Comparison of ENCODE assay signal across 9 cellular contexts in the genomic region with DNA sequence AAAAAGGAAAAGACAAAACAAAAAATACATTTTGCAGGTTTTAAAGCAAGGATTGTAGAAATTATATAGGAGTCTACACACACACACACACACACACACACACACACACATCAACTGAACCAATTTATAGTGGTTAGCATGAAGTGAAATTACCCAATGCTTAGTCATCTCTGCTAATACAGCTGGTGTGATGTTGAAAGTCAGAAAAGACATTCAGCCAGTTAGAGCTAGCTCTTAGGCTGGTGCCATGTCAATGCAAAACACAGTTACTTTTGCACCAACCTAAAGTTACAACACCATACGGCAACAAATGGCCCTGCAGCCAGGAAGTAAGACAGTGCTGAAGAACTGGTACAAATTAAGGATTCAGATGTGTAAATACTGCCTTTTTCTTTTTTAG. TPM values are rescaled to one million over a fixed set of nuclear protein-coding genes. Genes with fewer than 3 reads are reported as not detected.
DNase-seq lines count a peak whose midpoint lies in the region; ATAC-seq and TF ChIP-seq lines count a peak whose summit lies in the region.
"Had no signal": no experiment of that assay in that cellular context is flagged by ENCODE, and none has a peak within 500 bp of the region (broad histone marks: within the 10 kb centered on the region; RNA-seq: fewer than 3 reads in every experiment).

No MANE protein-coding gene starts in this region.

- no peak for TF ChIP-seq CTCF in kidney epithelial cell (IDR thresholded peaks at IDR 0.05; ENCODE audit: insufficient read depth, low read length, poor library complexity, severe bottlenecking)

- H3K79me2 ChIP-seq in Karpas-422 (ENCODE audit: low read length), result peaks cover 40% of the 10 kb centered on the region

- H3K9me3 ChIP-seq in CD4-positive, CD25-positive, alpha-beta regulatory T cell (ENCODE audit: control insufficient read depth in 2 of 2, low read length in 2 of 2), result no peaks in the 10 kb centered on the region
- no peaks in the 10 kb centered on the region for H3K9me3 ChIP-seq in Karpas-422 (ENCODE audit: low read length)

- H3K27ac Mint-ChIP-seq in CD4-positive, CD25-positive, alpha-beta regulatory T cell, result peak overlapping the region; percentile 20 to 45 (median 22)

- H3K27me3 Mint-ChIP-seq in CD4-positive, CD25-positive, alpha-beta regulatory T cell, result no peaks in the 10 kb centered on the region

- no peak overlapping the region for H3K4me2 ChIP-seq in Karpas-422 (ENCODE audit: low read depth, low read length, poor library complexity, severe bottlenecking)

- no peaks in the 10 kb centered on the region for H3K27me3 ChIP-seq in CD4-positive, CD25-positive, alpha-beta regulatory T cell (ENCODE audit: control insufficient read depth, insufficient read depth, low read length)
- no peaks in the 10 kb centered on the region for H3K27me3 ChIP-seq in kidney epithelial cell (ENCODE audit: control insufficient read depth, insufficient read depth, low read length)
- H3K27me3 ChIP-seq in Karpas-422 (ENCODE audit: low read length), result no peaks in the 10 kb centered on the region

- ATAC-seq in CD4-positive, CD25-positive, alpha-beta regulatory T cell (ENCODE audit: low read depth in 2 of 2), result peak; percentile 74 to 83
- ATAC-seq in HG03432 (IDR thresholded peaks at IDR 0.05; ENCODE audit: unreplicated experiment), result no peak
- ATAC-seq in HG03025 (IDR thresholded peaks at IDR 0.05; ENCODE audit: low FRiP score, unreplicated experiment), result no peak

- peak in 2 of 3 donors; percentile 30 to 51 for DNase-seq in CD4-positive, CD25-positive, alpha-beta regulatory T cell
- DNase-seq in H4 (ENCODE audit: low spot score) (peak; percentile 85), SW480 (ENCODE audit: low spot score) (peak; percentile 70), kidney epithelial cell (ENCODE audit: low read depth) (peak; percentile 73), NCI-H1436 (lab: John Stamatoyannopoulos, UW) (no peak), Karpas-422 (no peak)
- DNase-seq: cortex of kidney had no signal

- H3K36me3 Mint-ChIP-seq in CD4-positive, CD25-positive, alpha-beta regulatory T cell, result peaks cover 16% of the 10 kb centered on the region

- H3K27ac ChIP-seq in CD4-positive, CD25-positive, alpha-beta regulatory T cell (ENCODE audit: insufficient read depth, low read length, poor library complexity, severe bottlenecking), result peak overlapping the region; percentile 29
- H3K27ac ChIP-seq in Karpas-422 (ENCODE audit: low read length), result no peak overlapping the region

- H3K4me3 Mint-ChIP-seq in CD4-positive, CD25-positive, alpha-beta regulatory T cell, result peak overlapping the region in 2 of 4 donors; percentile 44 to 54

- peaks cover 3% of the 10 kb centered on the region; the same call in 1 of the 2 replicates for H4K20me1 ChIP-seq in Karpas-422 (ENCODE audit: insufficient read depth, low read depth, low read length)

- peak overlapping the region; percentile 66 for H3K4me3 ChIP-seq in CD4-positive, CD25-positive, alpha-beta regulatory T cell (ENCODE audit: low read depth, low read length)
- H3K4me3 ChIP-seq in kidney epithelial cell (ENCODE audit: low read depth, low read length) (no peak overlapping the region), Karpas-422 (ENCODE audit: low read length) (no peak overlapping the region)

- H3K9me3 Mint-ChIP-seq in CD4-positive, CD25-positive, alpha-beta regulatory T cell, result no peaks in the 10 kb centered on the region

- peaks cover 2% of the 10 kb centered on the region for H3K36me3 ChIP-seq in CD4-positive, CD25-positive, alpha-beta regulatory T cell (ENCODE audit: control insufficient read depth, insufficient read depth, low read length)
- H3K36me3 ChIP-seq in kidney epithelial cell (ENCODE audit: control insufficient read depth, insufficient read depth, low read length) (no peaks in the 10 kb centered on the region), Karpas-422 (ENCODE audit: insufficient read depth, low read length) (peaks cover 62% of the 10 kb centered on the region)

- no peak overlapping the region for H3K9ac ChIP-seq in Karpas-422 (ENCODE audit: low read length)

- no peaks in the 10 kb centered on the region for H3K9me2 ChIP-seq in Karpas-422 (replicated peaks; ENCODE audit: insufficient read depth, low read length)

- H3K4me1 ChIP-seq in CD4-positive, CD25-positive, alpha-beta regulatory T cell (ENCODE audit: control insufficient read depth, insufficient read depth, low read length, poor library complexity, severe bottlenecking), result peaks cover 22% of the 10 kb centered on the region
- peaks cover 3% of the 10 kb centered on the region; the same call in 1 of the 2 replicates for H3K4me1 ChIP-seq in Karpas-422 (ENCODE audit: low read length)

- H3K4me1 Mint-ChIP-seq in CD4-positive, CD25-positive, alpha-beta regulatory T cell, result peaks cover 14 to 39% (median 23%) of the 10 kb centered on the region in 4 donors

- no peak overlapping the region for H2AFZ ChIP-seq in Karpas-422 (ENCODE audit: low read length)

RNA-seq across cellular contexts. Expression of gene FAM210B, which starts 15.2 kb away (rescaled TPM):
- total RNA-seq in CD4-positive, CD25-positive, alpha-beta regulatory T cell, result 14.8 TPM
- polyA plus RNA-seq in CD4-positive, CD25-positive, alpha-beta regulatory T cell, result 10 to 100 TPM; 33.0 to 40.3 (median 35.6) TPM
- total RNA-seq in H4 (2014; rRNA removed; shearing (Covaris generic)), result 13.0 and 14.4 TPM in 2 replicates
- 55.5 and 59.7 TPM in 2 replicates for total RNA-seq in kidney epithelial cell
- total RNA-seq in Karpas-422 (2014; rRNA removed; shearing (Covaris generic); ENCODE audit: low replicate concordance), result not detected in 2 replicates

RNA-seq across cellular contexts. Expression of gene AURKA, which starts 18.1 kb away (rescaled TPM):
- 3.6 TPM for total RNA-seq in CD4-positive, CD25-positive, alpha-beta regulatory T cell
- polyA plus RNA-seq in CD4-positive, CD25-positive, alpha-beta regulatory T cell, result 1 to 10 TPM; 2.1 to 4.2 (median 3.5) TPM
- total RNA-seq in H4 (2014; rRNA removed; shearing (Covaris generic)), result 97.8 and 119 TPM in 2 replicates
- 8.0 and 8.5 TPM in 2 replicates for total RNA-seq in kidney epithelial cell
- 46.8 and 53.8 TPM in 2 replicates for total RNA-seq in Karpas-422 (2014; rRNA removed; shearing (Covaris generic); ENCODE audit: low replicate concordance)

RNA-seq across cellular contexts. Expression of gene CSTF1, which starts 18.5 kb away (rescaled TPM):
- 24.5 TPM for total RNA-seq in CD4-positive, CD25-positive, alpha-beta regulatory T cell
- polyA plus RNA-seq in CD4-positive, CD25-positive, alpha-beta regulatory T cell, result 10 to 100 TPM; 48.8 to 61.7 (median 56.4) TPM
- 60.8 and 69.9 TPM in 2 replicates for total RNA-seq in H4 (2014; rRNA removed; shearing (Covaris generic))
- 27.7 TPM in 2 replicates for total RNA-seq in kidney epithelial cell
- 41.5 and 75.2 TPM in 2 replicates for total RNA-seq in Karpas-422 (2014; rRNA removed; shearing (Covaris generic); ENCODE audit: low replicate concordance)

RNA-seq across cellular contexts. Expression of gene CASS4, which starts 38.1 kb away (rescaled TPM):
- total RNA-seq in CD4-positive, CD25-positive, alpha-beta regulatory T cell, result 9.8 TPM
- polyA plus RNA-seq in CD4-positive, CD25-positive, alpha-beta regulatory T cell, result 1 to 10 TPM in 3 of 4 donors, under 1 TPM in 1; 0.96 to 4.0 (median 2.9) TPM
- 0.06 and 0.10 TPM in 2 replicates for total RNA-seq in H4 (2014; rRNA removed; shearing (Covaris generic))
- 0.07 TPM in 1 of 2 replicates, not detected in the other for total RNA-seq in kidney epithelial cell
- not detected in 2 replicates for total RNA-seq in Karpas-422 (2014; rRNA removed; shearing (Covaris generic); ENCODE audit: low replicate concordance)

Comparison
In these comparisons a context has a peak if more than half of its experiments do, and no peak if none do; other contexts are left out.
1. ATAC-seq: peak in CD4-positive, CD25-positive, alpha-beta regulatory T cell (2 of 2); none in HG03432 (single experiment) and HG03025 (single experiment).
2. DNase-seq: peak in CD4-positive, CD25-positive, alpha-beta regulatory T cell (2 of 3), H4 (single experiment), SW480 (single experiment) and kidney epithelial cell (single experiment); none in NCI-H1436 (single experiment) and Karpas-422 (single experiment).
3. RNA of gene FAM210B, which starts 15.2 kb away (total RNA-seq): 55.5 to 59.7 TPM in kidney epithelial cell, 14.8 TPM in CD4-positive, CD25-positive, alpha-beta regulatory T cell (single experiment) and 13.0 to 14.4 TPM in H4; not detected in Karpas-422; every median in the first group is over 10 times any median in the second.